Comparison of ENCODE assay signal across 15 cellular contexts in the genomic region with DNA sequence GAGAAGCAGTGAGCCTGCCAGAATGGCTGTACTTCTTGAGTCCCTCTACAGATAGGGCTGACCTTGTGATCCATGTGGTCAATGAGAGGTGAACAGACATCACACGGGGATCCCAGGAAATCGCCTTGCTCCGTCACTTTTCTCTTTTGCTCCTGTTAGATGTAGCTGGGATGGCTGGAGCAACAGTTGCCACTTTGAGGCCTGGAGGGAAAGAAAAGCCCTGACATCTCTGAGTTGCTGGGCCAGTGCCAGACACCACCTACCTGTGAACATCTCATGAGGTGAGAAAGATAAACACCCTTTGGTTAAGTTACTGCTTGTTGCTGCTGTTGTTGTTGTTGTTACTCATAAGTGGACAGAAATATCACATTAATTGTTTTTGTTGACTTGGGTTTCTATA.
DNase-seq lines count a peak whose midpoint lies in the region; ATAC-seq and TF ChIP-seq lines count a peak whose summit lies in the region.
"Had no signal": no experiment of that assay in that cellular context is flagged by ENCODE, and none has a peak within 500 bp of the region (broad histone marks: within the 10 kb centered on the region; RNA-seq: fewer than 3 reads in every experiment).

No MANE protein-coding gene starts in this region.

- TF ChIP-seq CTCF in heart left ventricle (IDR thresholded peaks at IDR 0.05) (no peak), osteocyte (IDR thresholded peaks at IDR 0.05) (no peak), suprapubic skin (IDR thresholded peaks at IDR 0.05) (no peak), GM10248 (IDR thresholded peaks at IDR 0.05; ENCODE audit: control extremely low read depth, extremely low read depth, low read depth, missing control alignments) (no peak)

- DNase-seq in cardiac septum (ENCODE audit: low spot score) (peak; percentile 2), heart left ventricle (no peak), osteocyte (ENCODE audit: extremely low spot score, unreplicated experiment) (peak; percentile 64), suprapubic skin (ENCODE audit: low spot score in 2 of 2) (peak; percentile 9 to 56), GM10248 (ENCODE audit: extremely low spot score) (no peak), AG08395 (ENCODE audit: low spot score) (no peak), COLO829 (ENCODE audit: low spot score) (no peak)
- DNase-seq: ACHN; C1 segment of cervical spinal cord; CD4-positive, alpha-beta T cell; DMS79; H7 had no signal

- H3K27ac ChIP-seq in heart left ventricle (no peak overlapping the region), suprapubic skin (no peak overlapping the region)

- no peak overlapping the region for H3K4me3 Mint-ChIP-seq in osteocyte (ENCODE audit: unreplicated experiment)
- H3K4me3 Mint-ChIP-seq: B cell; CD4-positive, alpha-beta T cell; GM23338 had no signal

- TF ChIP-seq EP300 in suprapubic skin (IDR thresholded peaks at IDR 0.05): no peak

- no peak for ATAC-seq in heart left ventricle
- ATAC-seq: GM23338, HepG2 had no signal

- no peaks in the 10 kb centered on the region for H3K27me3 Mint-ChIP-seq in osteocyte (ENCODE audit: unreplicated experiment)

- H3K27me3 ChIP-seq in heart left ventricle (peaks cover 0 to 25% (median 0%) of the 10 kb centered on the region in 9 donors), suprapubic skin (peaks cover 36% of the 10 kb centered on the region)

- H3K36me3 Mint-ChIP-seq in osteocyte (ENCODE audit: unreplicated experiment): peaks cover 5% of the 10 kb centered on the region

- H3K9me3 ChIP-seq in heart left ventricle (no peaks in the 10 kb centered on the region), suprapubic skin (no peaks in the 10 kb centered on the region)

- H3K4me1 Mint-ChIP-seq in osteocyte (ENCODE audit: unreplicated experiment): no peaks in the 10 kb centered on the region
- H3K4me1 Mint-ChIP-seq: B cell, GM23338 had no signal

- H3K4me3 ChIP-seq in heart left ventricle (no peak overlapping the region), suprapubic skin (no peak overlapping the region)
- H3K4me3 ChIP-seq: GM23338 had no signal

- H3K36me3 ChIP-seq in heart left ventricle (no peaks in the 10 kb centered on the region), suprapubic skin (no peaks in the 10 kb centered on the region)

- WGBS in heart left ventricle, 4 donors: 88 to 94% (median 91%) methylated on average over 3 of the region's 3 CpGs
- WGBS in suprapubic skin: 95% methylated on average over 3 of the region's 3 CpGs

- CTCF ChIA-PET in GM10248 (lab: Yijun Ruan, JAX): no interaction called here

- intact Hi-C loops in cardiac septum (cut with DNase I): no loop called here
- intact Hi-C loops in heart left ventricle (cut with DNase I): loop anchor here in 1 of 10 donors (2.0 kb wide), 1 partner anchor 50 kb away; no protein-coding TSS in a partner anchor

- H3K4me1 ChIP-seq in heart left ventricle: no peaks in the 10 kb centered on the region
- H3K4me1 ChIP-seq in suprapubic skin: no peaks in the 10 kb centered on the region

- POLR2A ChIA-PET in GM10248 (lab: Yijun Ruan, JAX): no interaction called here

- TF ChIP-seq POLR2A in heart left ventricle (IDR thresholded peaks at IDR 0.05) (no peak), suprapubic skin (IDR thresholded peaks at IDR 0.05) (no peak)

- H3K27ac Mint-ChIP-seq in osteocyte (ENCODE audit: unreplicated experiment): no peak overlapping the region
- H3K27ac Mint-ChIP-seq: B cell; CD4-positive, alpha-beta T cell; GM23338 had no signal

- H3K9me3 Mint-ChIP-seq in osteocyte (ENCODE audit: unreplicated experiment): peaks cover 41% of the 10 kb centered on the region
- H3K9me3 Mint-ChIP-seq: CD4-positive, alpha-beta T cell had no signal

Comparison
In these comparisons a context has a peak if more than half of its experiments do, and no peak if none do; other contexts are left out.
1. DNase-seq: peak in cardiac septum (single experiment), osteocyte (single experiment) and suprapubic skin (2 of 2); none in heart left ventricle (0 of 5), GM10248 (single experiment), AG08395 (single experiment) and COLO829 (single experiment).